Comparison of ENCODE assay signal across 1 cellular context in genomic region chr16:589658-590159, GRCh38.
TF ChIP-seq lines count a peak whose summit lies in the region.

RAB40C (plus strand) TSS chr16:590066; CDS start chr16:590292, 226 bp downstream.

TF ChIP-seq in GM12878, 131 proteins besides CTCF, POLR2A, EP300 and RAD21 (continued from another document):
- TF ChIP-seq CEBPZ (IDR thresholded peaks at IDR 0.05; ENCODE audit: low read depth, low read length) (peak; percentile 57), DPF2 (IDR thresholded peaks at IDR 0.05) (peak; percentile 96), PRDM15 (CRISPR knock-in tag; IDR thresholded peaks at IDR 0.05) (no peak), HDGF (IDR thresholded peaks at IDR 0.05) (peak; percentile 86), CHD2 (IDR thresholded peaks at IDR 0.05; ENCODE audit: borderline replicate concordance, low read depth, low read length) (peak; percentile 97), CREM (IDR thresholded peaks at IDR 0.05; ENCODE audit: low read depth) (peak; percentile 59), PAX5 (IDR thresholded peaks at IDR 0.05; ENCODE audit: borderline replicate concordance, low read depth, low read length) (peak; percentile 21; the same call in 1 of the 2 replicates), EGR1 (IDR thresholded peaks at IDR 0.05; ENCODE audit: borderline replicate concordance in 1 of 2, low read depth in 2 of 2, low read length in 2 of 2) (peak in 1 of 2 experiments; percentile 59; a peak in 1 of 3 replicates), IRF3 (IDR thresholded peaks at IDR 0.05) (peak; percentile 87), TCF3 (IDR thresholded peaks at IDR 0.05; ENCODE audit: borderline replicate concordance, insufficient read depth, low read depth, low read length) (no peak), E4F1 (IDR thresholded peaks at IDR 0.05; ENCODE audit: borderline replicate concordance, partially characterized antibody) (peak; percentile 20), SP1 (IDR thresholded peaks at IDR 0.05; ENCODE audit: low read depth, low read length) (peak; percentile 94), RELA (IDR thresholded peaks at IDR 0.05; ENCODE audit: borderline replicate concordance, partially characterized antibody) (peak; percentile 15), LARP7 (IDR thresholded peaks at IDR 0.05) (no peak), NBN (IDR thresholded peaks at IDR 0.05) (peak; percentile 68; the same call in 1 of the 2 replicates), PKNOX1 (IDR thresholded peaks at IDR 0.05) (peak; percentile 100), TAF1 (IDR thresholded peaks at IDR 0.05; ENCODE audit: borderline replicate concordance, low read depth, low read length) (no peak), ATF7 (IDR thresholded peaks at IDR 0.05; ENCODE audit: low read depth) (peak; percentile 27; the same call in 1 of the 2 replicates), CEBPB (IDR thresholded peaks at IDR 0.05; ENCODE audit: borderline replicate concordance in 1 of 2, low read depth in 2 of 2, low read length in 2 of 2) (no peak), ELK1 (IDR thresholded peaks at IDR 0.05; ENCODE audit: low read depth, low read length) (0 out of 2 replicates have a peak, but pooled peaks have one; percentile 31), RELB (IDR thresholded peaks at IDR 0.05; ENCODE audit: low read depth) (peak; percentile 50; the same call in 1 of the 2 replicates)
